16 cellular contexts compared by ENCODE assay signal in the genomic region with DNA sequence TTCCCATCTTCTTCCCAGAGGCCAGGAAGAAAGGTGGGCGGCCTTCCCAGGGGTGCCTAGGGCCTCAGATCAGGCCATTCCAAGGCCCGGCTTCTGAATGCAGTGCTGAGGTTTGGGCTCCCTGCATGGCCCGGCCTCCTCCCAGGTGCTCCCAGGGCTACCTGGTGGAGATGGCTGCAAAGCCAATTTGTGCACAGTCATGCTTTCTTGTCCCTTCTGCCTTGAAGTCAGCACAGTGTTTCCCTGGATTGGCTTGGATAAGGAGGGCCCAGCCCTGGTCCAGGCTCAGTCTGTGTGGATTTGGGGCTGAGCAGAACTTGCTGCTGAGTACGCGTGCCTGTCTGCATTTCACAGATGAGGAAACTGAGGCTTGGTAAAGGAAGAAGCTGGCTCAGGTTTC.
"Had no signal": no experiment of that assay in that cellular context is flagged by ENCODE, and none has a peak within 500 bp of the region (broad histone marks: within the 10 kb centered on the region; RNA-seq: fewer than 3 reads in every experiment).

No MANE protein-coding gene starts in this region.

- H3K27ac ChIP-seq: body of pancreas, cardiac muscle cell, foreskin keratinocyte had no signal

- H3K27ac Mint-ChIP-seq: activated CD4-positive, alpha-beta memory T cell treated with anti-CD3 and anti-CD28 coated beads for 36 hours; nephron; stimulated activated naive CD8-positive, alpha-beta T cell treated with anti-CD3 and anti-CD28 coated beads, Interleukin-15, Interleukin-2, amounts not matched to agents 100 ng/mL and 50 ng/mL, for 24 hours had no signal

- H3K27me3 ChIP-seq: body of pancreas, cardiac muscle cell, foreskin keratinocyte, thyroid gland had no signal

- H3K4me1 ChIP-seq: foreskin keratinocyte had no signal

- FAIRE-seq: endometrium had no signal

- ATAC-seq: body of pancreas had no signal

- H3K36me3 Mint-ChIP-seq: activated naive CD4-positive, alpha-beta T cell treated with anti-CD3 and anti-CD28 coated beads, Interleukin-2, amount 50 U/mL, for 24 hours had no signal

- H3K36me3 ChIP-seq: cardiac muscle cell had no signal

- H3K9me3 Mint-ChIP-seq: activated naive CD4-positive, alpha-beta T cell treated with anti-CD3 and anti-CD28 coated beads, Interleukin-2, amount 50 U/mL, for 24 hours; nephron had no signal

- DNase-seq: activated gamma-delta T cell; anterior cingulate cortex; body of pancreas; foreskin keratinocyte; hypothalamus; nucleus accumbens; posterior cingulate gyrus; stimulated activated CD4-positive, alpha-beta T cell treated with anti-CD3 and anti-CD28 coated beads, Interleukin-4, amount 100 ng/mL, for 4 hours; substantia nigra; thyroid gland had no signal

- H3K4me3 Mint-ChIP-seq: activated CD4-positive, alpha-beta memory T cell treated with anti-CD3 and anti-CD28 coated beads for 36 hours; activated naive CD4-positive, alpha-beta T cell treated with anti-CD3 and anti-CD28 coated beads, Interleukin-2, amount 50 U/mL, for 24 hours; nephron; stimulated activated naive CD8-positive, alpha-beta T cell treated with anti-CD3 and anti-CD28 coated beads, Interleukin-15, Interleukin-2, amounts not matched to agents 100 ng/mL and 50 ng/mL, for 24 hours had no signal

- H3K4me3 ChIP-seq: body of pancreas, cardiac muscle cell, thyroid gland had no signal

- H3K9me3 ChIP-seq: body of pancreas, thyroid gland had no signal

- H3K27me3 Mint-ChIP-seq: activated CD4-positive, alpha-beta memory T cell treated with anti-CD3 and anti-CD28 coated beads for 36 hours; activated naive CD4-positive, alpha-beta T cell treated with anti-CD3 and anti-CD28 coated beads, Interleukin-2, amount 50 U/mL, for 24 hours had no signal
